In the genomic region with DNA sequence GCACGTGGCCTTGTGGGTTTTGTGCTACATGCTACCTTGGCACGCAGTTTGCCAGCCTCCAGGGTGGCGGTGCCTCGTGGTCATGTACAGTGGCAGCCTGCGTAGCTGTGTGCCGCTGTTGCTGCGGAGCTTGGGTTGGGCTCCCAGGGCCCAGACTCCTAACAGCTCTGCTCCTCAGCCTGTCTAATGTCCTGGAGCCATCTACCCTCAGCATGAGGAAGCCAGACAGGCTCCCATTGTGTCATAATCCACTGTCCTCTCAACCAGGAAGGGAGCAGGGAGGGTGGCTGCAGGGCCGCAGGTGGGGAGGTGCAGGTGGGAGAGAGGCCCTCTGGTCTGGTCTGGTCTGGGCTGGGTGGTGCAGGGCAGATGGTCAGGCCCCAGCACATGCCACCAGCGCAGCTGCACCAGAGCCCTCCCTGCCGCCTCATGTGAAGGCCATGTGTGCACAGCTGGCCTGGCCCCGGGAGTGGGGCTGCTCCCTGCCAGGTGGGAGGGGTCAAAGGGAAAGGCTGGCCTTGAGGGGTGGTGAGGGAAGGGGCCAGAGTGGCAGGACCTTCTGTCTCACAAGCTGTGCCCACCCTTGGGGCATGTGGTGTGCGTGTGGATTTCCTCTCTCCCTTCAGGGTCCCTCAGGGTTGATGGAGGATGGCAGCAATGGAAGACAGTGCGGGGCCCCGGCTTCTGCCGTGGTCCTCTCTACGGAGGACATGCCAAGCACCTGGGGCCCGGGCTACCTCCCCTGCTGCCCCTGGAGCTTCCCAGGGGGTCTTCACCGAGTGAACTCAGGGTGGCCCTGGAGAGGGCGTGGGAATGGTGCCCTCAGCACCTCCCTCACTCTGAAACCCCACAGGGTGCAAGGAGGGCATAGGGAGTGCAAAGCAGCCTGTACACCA, we compare ENCODE assay signal across 14 cellular contexts. TPM values are rescaled to one million over a fixed set of nuclear protein-coding genes. Genes with fewer than 3 reads are reported as not detected.
DNase-seq lines count a peak whose midpoint lies in the region; ATAC-seq, FAIRE-seq and TF ChIP-seq lines count a peak whose summit lies in the region.
"Had no signal": no experiment of that assay in that cellular context is flagged by ENCODE, and none has a peak within 500 bp of the region (broad histone marks: within the 10 kb centered on the region; RNA-seq: fewer than 3 reads in every experiment).

No MANE protein-coding gene starts in this region.

- H3K36me3 Mint-ChIP-seq in Caco-2 (ENCODE audit: insufficient read depth, unreplicated experiment): no peaks in the 10 kb centered on the region
- H3K36me3 Mint-ChIP-seq: activated naive CD8-positive, alpha-beta T cell treated with anti-CD3 and anti-CD28 coated beads, Interleukin-2, amount 10 ng/mL, durations not matched to agents 7 days and 5 days; naive B cell had no signal

- CTCF ChIA-PET in Caco-2 (lab: Charles Lee): no interaction called here

- intact Hi-C loops in kidney (cut with DNase I): no loop called here
- intact Hi-C loops in Caco-2 (cut with micrococcal nuclease; ENCODE audit: unreplicated experiment): no loop called here
- intact Hi-C loops in uterus (cut with DNase I; ENCODE audit: low total_unique reads): no loop called here

- H3K27me3 ChIP-seq in NT2/D1 (ENCODE audit: insufficient read depth, insufficient read length) (peaks cover 29% of the 10 kb centered on the region), suprapubic skin (peaks cover 29% of the 10 kb centered on the region), Caco-2 (replicated peaks; ENCODE audit: control insufficient read depth, insufficient read depth, low read length) (peaks cover 3% of the 10 kb centered on the region), uterus (no peaks in the 10 kb centered on the region)

- no peak overlapping the region for H3K27ac Mint-ChIP-seq in Caco-2 (ENCODE audit: unreplicated experiment)
- H3K27ac Mint-ChIP-seq: activated naive CD8-positive, alpha-beta T cell treated with anti-CD3 and anti-CD28 coated beads, Interleukin-2, amount 10 ng/mL, durations not matched to agents 7 days and 5 days; naive B cell had no signal

- TF ChIP-seq CTCF in kidney (IDR thresholded peaks at IDR 0.05; ENCODE audit: borderline replicate concordance, extremely low read depth, insufficient read depth): no peak
- no peak for TF ChIP-seq CTCF in suprapubic skin (IDR thresholded peaks at IDR 0.05)
- TF ChIP-seq CTCF in Caco-2 (IDR thresholded peaks at IDR 0.05; ENCODE audit: insufficient read depth in 1 of 2, low read depth in 1 of 2, low read length in 1 of 2, severe bottlenecking in 1 of 2, unreplicated experiment in 1 of 2): no peak
- TF ChIP-seq CTCF in uterus (IDR thresholded peaks at IDR 0.05): no peak

- H3K27me3 Mint-ChIP-seq in Caco-2 (ENCODE audit: insufficient read depth, unreplicated experiment): peaks cover 17% of the 10 kb centered on the region

- DNase-seq in DMS153 (lab: John Stamatoyannopoulos, UW) (peak; percentile 54), DMS153 treated with DMSO at 0.1 percent for 48 hours (lab: John Stamatoyannopoulos, UW; ENCODE audit: unreplicated experiment) (no peak), NT2/D1 (ENCODE audit: low read depth, low spot score) (no peak), kidney (peak; percentile 65), suprapubic skin (ENCODE audit: low spot score in 2 of 2) (no peak), Caco-2 (no peak), uterus (no peak)
- DNase-seq: activated naive CD8-positive, alpha-beta T cell treated with anti-CD3 and anti-CD28 coated beads, Interleukin-2, amount 10 ng/mL, durations not matched to agents 7 days and 5 days; Karpas-422; naive B cell; NCI-H226; WERI-Rb-1 had no signal

- H3K9me3 ChIP-seq in NT2/D1 (ENCODE audit: insufficient read depth, low read length) (no peaks in the 10 kb centered on the region), kidney (ENCODE audit: control insufficient read depth in 1 of 2, low read length in 2 of 2) (no peaks in the 10 kb centered on the region), suprapubic skin (no peaks in the 10 kb centered on the region), Caco-2 (no peaks in the 10 kb centered on the region), uterus (no peaks in the 10 kb centered on the region)

- H3K9me3 Mint-ChIP-seq in Caco-2 (ENCODE audit: unreplicated experiment): no peaks in the 10 kb centered on the region
- H3K9me3 Mint-ChIP-seq: activated naive CD8-positive, alpha-beta T cell treated with anti-CD3 and anti-CD28 coated beads, Interleukin-2, amount 10 ng/mL, durations not matched to agents 7 days and 5 days; naive B cell had no signal

- no peak for TF ChIP-seq EP300 in suprapubic skin (IDR thresholded peaks at IDR 0.05)

- WGBS in suprapubic skin: 68% methylated on average over 9 of the region's 19 CpGs

- peaks cover 4% of the 10 kb centered on the region for H3K4me1 ChIP-seq in NT2/D1 (ENCODE audit: insufficient read depth, insufficient read length)
- H3K4me1 ChIP-seq in kidney (ENCODE audit: control insufficient read depth in 1 of 2, insufficient read depth in 1 of 2, low read depth in 1 of 2, low read length in 2 of 2): peaks cover 8 to 27% of the 10 kb centered on the region in 2 donors
- H3K4me1 ChIP-seq in suprapubic skin: peaks cover 36% of the 10 kb centered on the region
- peaks cover 11% of the 10 kb centered on the region for H3K4me1 ChIP-seq in Caco-2
- no peaks in the 10 kb centered on the region for H3K4me1 ChIP-seq in uterus

- ATAC-seq in GM21360 (IDR thresholded peaks at IDR 0.05; ENCODE audit: unreplicated experiment): no peak

- no TSS peak for BruUV-seq in Caco-2 (replicated peaks; lab: Mats Ljungman, UMichigan)

- peaks cover 9% of the 10 kb centered on the region for H3K4me1 Mint-ChIP-seq in Caco-2 (ENCODE audit: low read depth, unreplicated experiment)

- H3K27ac ChIP-seq in kidney (ENCODE audit: low read depth in 2 of 2, low read length in 2 of 2): no peak overlapping the region
- no peak overlapping the region for H3K27ac ChIP-seq in suprapubic skin
- H3K27ac ChIP-seq in uterus: no peak overlapping the region
- H3K27ac ChIP-seq: 22Rv1, WERI-Rb-1 had no signal

- H3K4me3 ChIP-seq in NT2/D1 (ENCODE audit: insufficient read length, low read depth): no peak overlapping the region
- no peak overlapping the region for H3K4me3 ChIP-seq in kidney (ENCODE audit: low read length in 2 of 2)
- peak overlapping the region; percentile 59 for H3K4me3 ChIP-seq in suprapubic skin
- no peak overlapping the region for H3K4me3 ChIP-seq in Caco-2 (ENCODE audit: low read depth, low read length)
- H3K4me3 ChIP-seq in uterus: no peak overlapping the region

- H3K36me3 ChIP-seq in NT2/D1 (ENCODE audit: insufficient read depth, insufficient read length, low read length): no peaks in the 10 kb centered on the region
- H3K36me3 ChIP-seq in kidney (ENCODE audit: control insufficient read depth in 1 of 2, insufficient read depth in 2 of 2, low read length in 2 of 2): no peaks in the 10 kb centered on the region
- no peaks in the 10 kb centered on the region for H3K36me3 ChIP-seq in suprapubic skin
- H3K36me3 ChIP-seq in Caco-2 (ENCODE audit: control insufficient read depth, insufficient read depth, low read length): no peaks in the 10 kb centered on the region
- no peaks in the 10 kb centered on the region for H3K36me3 ChIP-seq in uterus
- H3K36me3 ChIP-seq: WERI-Rb-1 had no signal

- POLR2A ChIA-PET in Caco-2 (lab: Charles Lee): no interaction called here

- no peak for TF ChIP-seq POLR2A in suprapubic skin (IDR thresholded peaks at IDR 0.05)
- no peak for TF ChIP-seq POLR2A in uterus (IDR thresholded peaks at IDR 0.05)

- H3K9ac ChIP-seq in NT2/D1 (ENCODE audit: insufficient read length, low read depth) (peak overlapping the region; percentile 5), kidney (ENCODE audit: low read length in 2 of 2) (no peak overlapping the region)

- FAIRE-seq in kidney (lab: Jason Lieb, UNC): no peak

- no peak overlapping the region for H3K4me3 Mint-ChIP-seq in Caco-2 (ENCODE audit: unreplicated experiment)
- H3K4me3 Mint-ChIP-seq: activated naive CD8-positive, alpha-beta T cell treated with anti-CD3 and anti-CD28 coated beads, Interleukin-2, amount 10 ng/mL, durations not matched to agents 7 days and 5 days; naive B cell had no signal

RNA-seq across cellular contexts. Expression of a gene that starts 4.8 kb away (rescaled TPM):
- total RNA-seq in kidney: 11.2 TPM
- polyA plus RNA-seq in kidney (ENCODE audit: insufficient read depth, low read depth, low replicate concordance): 18.6 TPM
- total RNA-seq in suprapubic skin: 10 to 100 TPM in 3 of 4 donors, 1 to 10 TPM in 1; 9.7 to 30.3 (median 27.3) TPM
- total RNA-seq in Caco-2 (2022): not detected in 2 replicates
- total RNA-seq in uterus: 10 to 100 TPM; 13.2 to 83.0 (median 45.3) TPM
- total RNA-seq: activated naive CD8-positive, alpha-beta T cell treated with anti-CD3 and anti-CD28 coated beads, Interleukin-2, amount 10 ng/mL, durations not matched to agents 7 days and 5 days had no signal

Comparison
In these comparisons a context has a peak if more than half of its experiments do, and no peak if none do; other contexts are left out.
1. DNase-seq: peak in DMS153 (single experiment) and kidney (single experiment); none in DMS153 treated with DMSO at 0.1 percent for 48 hours (single experiment), NT2/D1 (single experiment), suprapubic skin (0 of 2), Caco-2 (0 of 2) and uterus (0 of 2).
2. RNA of a gene that starts 4.8 kb away (total RNA-seq): 13.2 to 83.0 TPM in uterus, 9.7 to 30.3 TPM in suprapubic skin and 11.2 TPM in kidney (single experiment); not detected in Caco-2; every median in the first group is over 10 times any median in the second.